17 cellular contexts compared by ENCODE assay signal in genomic region chr7:112132123-112132694, GRCh38.
A peak's percentile ranks its signal among the peaks of the same experiment; 100 is the strongest.
DNase-seq lines count a peak whose midpoint lies in the region; ATAC-seq, FAIRE-seq and TF ChIP-seq lines count a peak whose summit lies in the region.
"Had no signal": no experiment of that assay in that cellular context is flagged by ENCODE, and none has a peak within 500 bp of the region (broad histone marks: within the 10 kb centered on the region; RNA-seq: fewer than 3 reads in every experiment).

No MANE protein-coding gene starts in this region.

- intact Hi-C loops in heart left ventricle (cut with DNase I) (loop anchor here in 4 of 10 donors (5.0 to 10.0 kb wide), 3 partner anchors 70 to 245 kb away; partner anchors contain the start of genes DOCK4 (in 3 of the 4) and ZNF277 (in 3 of the 4)), Right ventricle myocardium inferior (cut with DNase I) (loop anchor here (5.0 to 10.0 kb wide), 2 partner anchors 75 to 177 kb away; partner anchors contain the start of genes DOCK4 and ZNF277), endothelial cell of umbilical vein (cut with micrococcal nuclease) (loop anchor here (1.0 kb wide), 5 partner anchors 30 to 74 kb away; partner anchors contain the start of genes DOCK4 and ZNF277), aorta (cut with DNase I) (no loop called here)

- no peaks in the 10 kb centered on the region for H3K36me3 ChIP-seq in heart left ventricle
- H3K36me3 ChIP-seq in endothelial cell of umbilical vein (ENCODE audit: control insufficient read depth in 2 of 2, extremely low read depth in 1 of 2, insufficient read depth in 2 of 2, low read length in 2 of 2): no peaks in the 10 kb centered on the region
- H3K36me3 ChIP-seq in aorta (ENCODE audit: control insufficient read depth in 1 of 2, insufficient read depth in 2 of 2, low read length in 1 of 2): no peaks in the 10 kb centered on the region
- no peaks in the 10 kb centered on the region for H3K36me3 ChIP-seq in MM.1S (replicated peaks; ENCODE audit: insufficient read depth, low read length)

- POLR2A ChIA-PET in endothelial cell of umbilical vein (lab: Charles Lee): interaction anchor here (0.7 kb wide), 1 partner anchor 71 kb away, joined by 3 read pairs; no protein-coding TSS in a partner anchor

- peaks cover 4% of the 10 kb centered on the region for H3K27me3 Mint-ChIP-seq in nephron progenitor cell (ENCODE audit: low read depth, poor library complexity)

- CTCF ChIA-PET in endothelial cell of umbilical vein (lab: Charles Lee): interaction anchor here (0.6 to 3.5 kb wide), 6 partner anchors 12 to 131 kb away, joined by 3 to 12 read pairs (median 4); no protein-coding TSS in a partner anchor

- H3K4me3 Mint-ChIP-seq in nephron progenitor cell: no peak overlapping the region
- H3K4me3 Mint-ChIP-seq: naive thymus-derived CD4-positive, alpha-beta T cell had no signal

- H3K4me1 ChIP-seq in heart left ventricle: peaks cover 9 to 71% (median 50%) of the 10 kb centered on the region in 12 donors
- peaks cover 43% of the 10 kb centered on the region for H3K4me1 ChIP-seq in endothelial cell of umbilical vein (ENCODE audit: control insufficient read depth, extremely low read depth, insufficient read depth, low read length)
- peaks cover 2 to 18% of the 10 kb centered on the region in 2 donors for H3K4me1 ChIP-seq in aorta (ENCODE audit: control insufficient read depth in 1 of 2, insufficient read depth in 2 of 2, low read length in 2 of 2)
- no peaks in the 10 kb centered on the region for H3K4me1 ChIP-seq in MM.1S (ENCODE audit: low read length)

- H3K27ac ChIP-seq in heart left ventricle: peak overlapping the region in 11 of 12 donors; percentile 24 to 71 (median 47)
- H3K27ac ChIP-seq in endothelial cell of umbilical vein (ENCODE audit: insufficient read depth, low read depth, low read length): peak overlapping the region; percentile 91
- peak overlapping the region; percentile 21 to 82 for H3K27ac ChIP-seq in aorta (ENCODE audit: low read depth in 1 of 2, low read length in 2 of 2)
- H3K27ac ChIP-seq in MM.1S (ENCODE audit: low read length): no peak overlapping the region
- H3K27ac ChIP-seq: A549, body of pancreas had no signal

- TF ChIP-seq CTCF in heart left ventricle (IDR thresholded peaks at IDR 0.05) (no peak), endothelial cell of umbilical vein (IDR thresholded peaks at IDR 0.05; ENCODE audit: extremely low read depth in 1 of 2, insufficient read depth in 1 of 2, low read depth in 1 of 2, low read length in 2 of 2) (no peak), nephron progenitor cell (IDR thresholded peaks at IDR 0.05) (no peak), MM.1S (IDR thresholded peaks at IDR 0.05; ENCODE audit: low read length) (no peak)

- H2AFZ ChIP-seq in endothelial cell of umbilical vein (ENCODE audit: low read depth, low read length): no peak overlapping the region
- no peak overlapping the region for H2AFZ ChIP-seq in MM.1S (ENCODE audit: low read length)

- H3K4me1 Mint-ChIP-seq in nephron progenitor cell: peaks cover 54% of the 10 kb centered on the region
- H3K4me1 Mint-ChIP-seq: naive thymus-derived CD4-positive, alpha-beta T cell had no signal

- no peaks in the 10 kb centered on the region for H3K9me1 ChIP-seq in endothelial cell of umbilical vein (replicated peaks; ENCODE audit: control insufficient read depth, extremely low read depth, insufficient read depth, low read length)

- H3K4me3 ChIP-seq in heart left ventricle (no peak overlapping the region), endothelial cell of umbilical vein (replicated peaks in 1 of 3; ENCODE audit: insufficient read depth in 1 of 3, low read depth in 1 of 3, low read length in 3 of 3) (no peak overlapping the region), aorta (ENCODE audit: low read length in 2 of 2) (peak overlapping the region in 1 of 2 donors; percentile 5), MM.1S (ENCODE audit: low read length) (no peak overlapping the region)
- H3K4me3 ChIP-seq: A549, body of pancreas had no signal

- no peaks in the 10 kb centered on the region for H3F3A ChIP-seq in MM.1S (ENCODE audit: insufficient read depth, low read length)

- DNase-seq in heart left ventricle (no peak), Right ventricle myocardium inferior (ENCODE audit: missing footprints) (no peak), endothelial cell of umbilical vein (ENCODE audit: low read depth, low spot score) (peak; percentile 95), nephron progenitor cell (no peak), aorta (no peak), MM.1S (no peak)
- DNase-seq in effector CD4-positive, alpha-beta T cell: no peak
- DNase-seq: activated gamma-delta T cell; body of pancreas; GF-D8; naive thymus-derived CD4-positive, alpha-beta T cell; NCI-H1417 treated with DMSO at 0.1 percent for 48 hours; stimulated activated CD4-positive, alpha-beta T cell treated with anti-CD3 and anti-CD28 coated beads, Interleukin-2, amount 100 ng/mL, for 48 hours had no signal

- TF ChIP-seq POLR2A in heart left ventricle (IDR thresholded peaks at IDR 0.05): no peak
- no peak for TF ChIP-seq POLR2A in endothelial cell of umbilical vein (IDR thresholded peaks at IDR 0.05; ENCODE audit: low read depth, low read length)

- H3K36me3 Mint-ChIP-seq in nephron progenitor cell (ENCODE audit: low read depth): no peaks in the 10 kb centered on the region
- H3K36me3 Mint-ChIP-seq: naive thymus-derived CD4-positive, alpha-beta T cell had no signal

- peaks cover 11% of the 10 kb centered on the region for H3K9me3 Mint-ChIP-seq in nephron progenitor cell

- dilution Hi-C loops in endothelial cell of umbilical vein (cut with MboI; ENCODE audit: extremely low pct_ligation_motif_present, low sequenced_read_pairs): no loop called here

- H4K20me1 ChIP-seq in endothelial cell of umbilical vein (replicated peaks; ENCODE audit: control insufficient read depth, extremely low read depth, insufficient read depth, low read length): no peaks in the 10 kb centered on the region
- no peaks in the 10 kb centered on the region for H4K20me1 ChIP-seq in MM.1S (ENCODE audit: insufficient read depth, low read length)

- ATAC-seq in heart left ventricle: peak in 1 of 4 donors; percentile 55
- ATAC-seq in Right ventricle myocardium inferior: no peak
- ATAC-seq in aorta (ENCODE audit: low FRiP score): no peak
- ATAC-seq in GM19395 (IDR thresholded peaks at IDR 0.05; ENCODE audit: unreplicated experiment): no peak
- ATAC-seq: A549; body of pancreas; naive thymus-derived CD4-positive, alpha-beta T cell had no signal

- H3K9me3 ChIP-seq in heart left ventricle (no peaks in the 10 kb centered on the region), endothelial cell of umbilical vein (replicated peaks; ENCODE audit: control insufficient read depth, insufficient read depth, low read length) (no peaks in the 10 kb centered on the region), aorta (ENCODE audit: control insufficient read depth, low read length) (no peaks in the 10 kb centered on the region), MM.1S (replicated peaks; ENCODE audit: insufficient read depth, low read length) (no peaks in the 10 kb centered on the region)
- H3K9me3 ChIP-seq: A549, body of pancreas had no signal

- peak overlapping the region; percentile 85 for H3K27ac Mint-ChIP-seq in nephron progenitor cell
- H3K27ac Mint-ChIP-seq: naive thymus-derived CD4-positive, alpha-beta T cell had no signal

- 50 to 68% (median 55%) methylated on average over 3 of the region's 3 CpGs for WGBS in heart left ventricle, 4 donors
- 12 to 18% methylated on average over 3 of the region's 3 CpGs for whole genome bisulfite sequencing in aorta, 2 donors

- H3K4me2 ChIP-seq in endothelial cell of umbilical vein (ENCODE audit: insufficient read depth, low read length) (peak overlapping the region; percentile 17), MM.1S (ENCODE audit: low read depth, low read length) (no peak overlapping the region)
- H3K4me2 ChIP-seq: A549 had no signal

- H3K9me2 ChIP-seq in MM.1S (replicated peaks; ENCODE audit: insufficient read depth, low read length): no peaks in the 10 kb centered on the region

- BruUV-seq in endothelial cell of umbilical vein (replicated peaks; lab: Mats Ljungman, UMichigan): no TSS peak

- H3K9ac ChIP-seq in endothelial cell of umbilical vein (replicated peaks; ENCODE audit: extremely low read depth, insufficient read depth, low read length): peak overlapping the region; percentile 62
- no peak overlapping the region for H3K9ac ChIP-seq in MM.1S (ENCODE audit: low read length)

- peak; percentile 67 for FAIRE-seq in endothelial cell of umbilical vein (lab: Jason Lieb, UNC)
- FAIRE-seq: A549, endometrium, urothelium cell line had no signal

- H3K79me2 ChIP-seq in endothelial cell of umbilical vein (ENCODE audit: control insufficient read depth, insufficient read depth, low read length) (peaks cover 93% of the 10 kb centered on the region), MM.1S (ENCODE audit: low read length) (peaks cover 86% of the 10 kb centered on the region)

- no peaks in the 10 kb centered on the region for H3K27me3 ChIP-seq in heart left ventricle
- no peaks in the 10 kb centered on the region for H3K27me3 ChIP-seq in endothelial cell of umbilical vein (ENCODE audit: control insufficient read depth in 2 of 2, insufficient read depth in 2 of 2, low read length in 2 of 2)
- H3K27me3 ChIP-seq in aorta (ENCODE audit: control insufficient read depth in 1 of 2, insufficient read depth in 2 of 2, low read length in 1 of 2): no peaks in the 10 kb centered on the region
- H3K27me3 ChIP-seq in MM.1S (replicated peaks; ENCODE audit: insufficient read depth, low read length): no peaks in the 10 kb centered on the region
- H3K27me3 ChIP-seq: body of pancreas had no signal

TF ChIP-seq in endothelial cell of umbilical vein, 7 proteins besides CTCF, POLR2A, EP300 and RAD21:
- TF ChIP-seq GATA2 (IDR thresholded peaks at IDR 0.05; ENCODE audit: insufficient read depth, insufficient read length, low read depth, low read length) (peak; percentile 88), POLR2AphosphoS5 (IDR thresholded peaks at IDR 0.05; ENCODE audit: insufficient read depth, low read depth, low read length) (peak; percentile 70), JUN (IDR thresholded peaks at IDR 0.05; ENCODE audit: borderline replicate concordance, insufficient read depth, insufficient read length, low read depth) (peak; percentile 79), FOS (IDR thresholded peaks at IDR 0.05; ENCODE audit: borderline replicate concordance, insufficient read depth, low read length) (no peak)
TF ChIP-seq in endothelial cell of umbilical vein: peak in this region for 3.

Comparison
In these comparisons a context has a peak if more than half of its experiments do, and no peak if none do; other contexts are left out.
1. intact Hi-C loops: an anchor here in Right ventricle myocardium inferior (5.0 to 10.0 kb wide) and endothelial cell of umbilical vein (1.0 kb wide); none called in aorta.